ENCODE assay signal across 1 cellular context in genomic region chr1:47231314-47232186, GRCh38.
A peak's percentile ranks its signal among the peaks of the same experiment; 100 is the strongest.
TF ChIP-seq lines count a peak whose summit lies in the region.

No MANE protein-coding gene starts in this region.

TF ChIP-seq in K562, 482 proteins besides CTCF, POLR2A, EP300 and RAD21 (continued from another document and continues in another):
- TF ChIP-seq ZNF518B (CRISPR knock-in tag; IDR thresholded peaks at IDR 0.05), result no peak
- peak; percentile 51; the same call in 1 of the 2 replicates for TF ChIP-seq TRIM28 (IDR thresholded peaks at IDR 0.05)
- TF ChIP-seq ZNF699 (CRISPR knock-in tag; IDR thresholded peaks at IDR 0.05; ENCODE audit: insufficient replicate concordance), result no peak
- TF ChIP-seq RNF219 (CRISPR knock-in tag; IDR thresholded peaks at IDR 0.05), result 0 out of 2 replicates have a peak, but pooled peaks have one; percentile 55
- no peak for TF ChIP-seq ZNF79 (CRISPR knock-in tag; IDR thresholded peaks at IDR 0.05; ENCODE audit: low read depth)
- TF ChIP-seq ZSCAN32 (CRISPR knock-in tag; IDR thresholded peaks at IDR 0.05), result peak; percentile 42; the same call in 1 of the 2 replicates
- peak; percentile 67; the same call in 1 of the 2 replicates for TF ChIP-seq BHLHE40 (IDR thresholded peaks at IDR 0.05; ENCODE audit: low read length)
- TF ChIP-seq GTF2F1 (IDR thresholded peaks at IDR 0.05; ENCODE audit: low read depth, low read length), result no peak
- TF ChIP-seq ERF (CRISPR knock-in tag; IDR thresholded peaks at IDR 0.05), result no peak
- no peak for TF ChIP-seq HNRNPH1 (optimal IDR thresholded peaks at IDR 0.05; ENCODE audit: low read depth, low read length)
- no peak for TF ChIP-seq ZNF444 (CRISPR knock-in tag; IDR thresholded peaks at IDR 0.05)
- no peak for TF ChIP-seq ZNF143 (CRISPR knock-in tag; IDR thresholded peaks at IDR 0.05)
- TF ChIP-seq, protein P1, sequence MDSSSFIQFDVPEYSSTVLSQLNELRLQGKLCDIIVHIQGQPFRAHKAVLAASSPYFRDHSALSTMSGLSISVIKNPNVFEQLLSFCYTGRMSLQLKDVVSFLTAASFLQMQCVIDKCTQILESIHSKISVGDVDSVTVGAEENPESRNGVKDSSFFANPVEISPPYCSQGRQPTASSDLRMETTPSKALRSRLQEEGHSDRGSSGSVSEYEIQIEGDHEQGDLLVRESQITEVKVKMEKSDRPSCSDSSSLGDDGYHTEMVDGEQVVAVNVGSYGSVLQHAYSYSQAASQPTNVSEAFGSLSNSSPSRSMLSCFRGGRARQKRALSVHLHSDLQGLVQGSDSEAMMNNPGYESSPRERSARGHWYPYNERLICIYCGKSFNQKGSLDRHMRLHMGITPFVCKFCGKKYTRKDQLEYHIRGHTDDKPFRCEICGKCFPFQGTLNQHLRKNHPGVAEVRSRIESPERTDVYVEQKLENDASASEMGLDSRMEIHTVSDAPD (CRISPR knock-in tag; IDR thresholded peaks at IDR 0.05), result no peak
- no peak for TF ChIP-seq ZNF695 (CRISPR knock-in tag; IDR thresholded peaks at IDR 0.05)
- no peak for TF ChIP-seq NONO (IDR thresholded peaks at IDR 0.05; ENCODE audit: low read depth in 2 of 2, low read length in 1 of 2)
- TF ChIP-seq HIVEP1 (CRISPR knock-in tag; IDR thresholded peaks at IDR 0.05), result no peak
- TF ChIP-seq ZNF780A (CRISPR knock-in tag; IDR thresholded peaks at IDR 0.05), result no peak
- TF ChIP-seq ZNF639 (CRISPR knock-in tag; conservative IDR thresholded peaks at IDR 0.05 in 1 of 2, IDR thresholded peaks at IDR 0.05 in 1 of 2), result no peak
- TF ChIP-seq, protein P2, sequence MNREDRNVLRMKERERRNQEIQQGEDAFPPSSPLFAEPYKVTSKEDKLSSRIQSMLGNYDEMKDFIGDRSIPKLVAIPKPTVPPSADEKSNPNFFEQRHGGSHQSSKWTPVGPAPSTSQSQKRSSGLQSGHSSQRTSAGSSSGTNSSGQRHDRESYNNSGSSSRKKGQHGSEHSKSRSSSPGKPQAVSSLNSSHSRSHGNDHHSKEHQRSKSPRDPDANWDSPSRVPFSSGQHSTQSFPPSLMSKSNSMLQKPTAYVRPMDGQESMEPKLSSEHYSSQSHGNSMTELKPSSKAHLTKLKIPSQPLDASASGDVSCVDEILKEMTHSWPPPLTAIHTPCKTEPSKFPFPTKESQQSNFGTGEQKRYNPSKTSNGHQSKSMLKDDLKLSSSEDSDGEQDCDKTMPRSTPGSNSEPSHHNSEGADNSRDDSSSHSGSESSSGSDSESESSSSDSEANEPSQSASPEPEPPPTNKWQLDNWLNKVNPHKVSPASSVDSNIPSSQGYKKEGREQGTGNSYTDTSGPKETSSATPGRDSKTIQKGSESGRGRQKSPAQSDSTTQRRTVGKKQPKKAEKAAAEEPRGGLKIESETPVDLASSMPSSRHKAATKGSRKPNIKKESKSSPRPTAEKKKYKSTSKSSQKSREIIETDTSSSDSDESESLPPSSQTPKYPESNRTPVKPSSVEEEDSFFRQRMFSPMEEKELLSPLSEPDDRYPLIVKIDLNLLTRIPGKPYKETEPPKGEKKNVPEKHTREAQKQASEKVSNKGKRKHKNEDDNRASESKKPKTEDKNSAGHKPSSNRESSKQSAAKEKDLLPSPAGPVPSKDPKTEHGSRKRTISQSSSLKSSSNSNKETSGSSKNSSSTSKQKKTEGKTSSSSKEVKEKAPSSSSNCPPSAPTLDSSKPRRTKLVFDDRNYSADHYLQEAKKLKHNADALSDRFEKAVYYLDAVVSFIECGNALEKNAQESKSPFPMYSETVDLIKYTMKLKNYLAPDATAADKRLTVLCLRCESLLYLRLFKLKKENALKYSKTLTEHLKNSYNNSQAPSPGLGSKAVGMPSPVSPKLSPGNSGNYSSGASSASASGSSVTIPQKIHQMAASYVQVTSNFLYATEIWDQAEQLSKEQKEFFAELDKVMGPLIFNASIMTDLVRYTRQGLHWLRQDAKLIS (CRISPR knock-in tag; IDR thresholded peaks at IDR 0.05), result peak; percentile 89
- no peak for TF ChIP-seq SRSF9 (IDR thresholded peaks at IDR 0.05; ENCODE audit: borderline replicate concordance, low read depth, low read length)
- TF ChIP-seq, protein P3, sequence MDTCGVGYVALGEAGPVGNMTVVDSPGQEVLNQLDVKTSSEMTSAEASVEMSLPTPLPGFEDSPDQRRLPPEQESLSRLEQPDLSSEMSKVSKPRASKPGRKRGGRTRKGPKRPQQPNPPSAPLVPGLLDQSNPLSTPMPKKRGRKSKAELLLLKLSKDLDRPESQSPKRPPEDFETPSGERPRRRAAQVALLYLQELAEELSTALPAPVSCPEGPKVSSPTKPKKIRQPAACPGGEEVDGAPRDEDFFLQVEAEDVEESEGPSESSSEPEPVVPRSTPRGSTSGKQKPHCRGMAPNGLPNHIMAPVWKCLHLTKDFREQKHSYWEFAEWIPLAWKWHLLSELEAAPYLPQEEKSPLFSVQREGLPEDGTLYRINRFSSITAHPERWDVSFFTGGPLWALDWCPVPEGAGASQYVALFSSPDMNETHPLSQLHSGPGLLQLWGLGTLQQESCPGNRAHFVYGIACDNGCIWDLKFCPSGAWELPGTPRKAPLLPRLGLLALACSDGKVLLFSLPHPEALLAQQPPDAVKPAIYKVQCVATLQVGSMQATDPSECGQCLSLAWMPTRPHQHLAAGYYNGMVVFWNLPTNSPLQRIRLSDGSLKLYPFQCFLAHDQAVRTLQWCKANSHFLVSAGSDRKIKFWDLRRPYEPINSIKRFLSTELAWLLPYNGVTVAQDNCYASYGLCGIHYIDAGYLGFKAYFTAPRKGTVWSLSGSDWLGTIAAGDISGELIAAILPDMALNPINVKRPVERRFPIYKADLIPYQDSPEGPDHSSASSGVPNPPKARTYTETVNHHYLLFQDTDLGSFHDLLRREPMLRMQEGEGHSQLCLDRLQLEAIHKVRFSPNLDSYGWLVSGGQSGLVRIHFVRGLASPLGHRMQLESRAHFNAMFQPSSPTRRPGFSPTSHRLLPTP (IDR thresholded peaks at IDR 0.05; ENCODE audit: borderline replicate concordance, extremely low read depth, insufficient read length), result no peak
- TF ChIP-seq THRAP3 (IDR thresholded peaks at IDR 0.05; ENCODE audit: borderline replicate concordance), result peak; percentile 81; the same call in 1 of the 2 replicates
- TF ChIP-seq CBFA2T3 (IDR thresholded peaks at IDR 0.05), result peak; percentile 58
- TF ChIP-seq ZFP30 (CRISPR knock-in tag; IDR thresholded peaks at IDR 0.05; ENCODE audit: borderline replicate concordance), result no peak
- no peak for TF ChIP-seq ZNF311 (CRISPR knock-in tag; IDR thresholded peaks at IDR 0.05)
- no peak for TF ChIP-seq ZNF436 (CRISPR knock-in tag; IDR thresholded peaks at IDR 0.05)
- TF ChIP-seq ARID3B (CRISPR knock-in tag; IDR thresholded peaks at IDR 0.05; ENCODE audit: borderline replicate concordance), result 0 out of 2 replicates have a peak, but pooled peaks have one; percentile 17
- TF ChIP-seq CREB1 (IDR thresholded peaks at IDR 0.05), result no peak; the same call in 1 of the 2 replicates
- peak; percentile 35; the same call in 1 of the 2 replicates for TF ChIP-seq CREB1 (CRISPR knock-in tag; IDR thresholded peaks at IDR 0.05)
- no peak for TF ChIP-seq ATF1 (CRISPR knock-in tag; IDR thresholded peaks at IDR 0.05)
- peak; percentile 44; the same call in 1 of the 2 replicates for TF ChIP-seq ATF1 (tag; IDR thresholded peaks at IDR 0.05)
- TF ChIP-seq, protein P4, sequence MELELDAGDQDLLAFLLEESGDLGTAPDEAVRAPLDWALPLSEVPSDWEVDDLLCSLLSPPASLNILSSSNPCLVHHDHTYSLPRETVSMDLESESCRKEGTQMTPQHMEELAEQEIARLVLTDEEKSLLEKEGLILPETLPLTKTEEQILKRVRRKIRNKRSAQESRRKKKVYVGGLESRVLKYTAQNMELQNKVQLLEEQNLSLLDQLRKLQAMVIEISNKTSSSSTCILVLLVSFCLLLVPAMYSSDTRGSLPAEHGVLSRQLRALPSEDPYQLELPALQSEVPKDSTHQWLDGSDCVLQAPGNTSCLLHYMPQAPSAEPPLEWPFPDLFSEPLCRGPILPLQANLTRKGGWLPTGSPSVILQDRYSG (tag; conservative IDR thresholded peaks at IDR 0.05; ENCODE audit: low read depth), result no peak
- no peak for TF ChIP-seq GATA2 (CRISPR knock-in tag; IDR thresholded peaks at IDR 0.05)
- no peak for TF ChIP-seq CEBPZ (IDR thresholded peaks at IDR 0.05; ENCODE audit: borderline replicate concordance, low read depth, low read length)
- no peak; a peak in 1 of 4 replicates for TF ChIP-seq MAZ (CRISPR knock-in tag; conservative IDR thresholded peaks at IDR 0.05 in 1 of 2, IDR thresholded peaks at IDR 0.05 in 1 of 2)
